In the genomic region with DNA sequence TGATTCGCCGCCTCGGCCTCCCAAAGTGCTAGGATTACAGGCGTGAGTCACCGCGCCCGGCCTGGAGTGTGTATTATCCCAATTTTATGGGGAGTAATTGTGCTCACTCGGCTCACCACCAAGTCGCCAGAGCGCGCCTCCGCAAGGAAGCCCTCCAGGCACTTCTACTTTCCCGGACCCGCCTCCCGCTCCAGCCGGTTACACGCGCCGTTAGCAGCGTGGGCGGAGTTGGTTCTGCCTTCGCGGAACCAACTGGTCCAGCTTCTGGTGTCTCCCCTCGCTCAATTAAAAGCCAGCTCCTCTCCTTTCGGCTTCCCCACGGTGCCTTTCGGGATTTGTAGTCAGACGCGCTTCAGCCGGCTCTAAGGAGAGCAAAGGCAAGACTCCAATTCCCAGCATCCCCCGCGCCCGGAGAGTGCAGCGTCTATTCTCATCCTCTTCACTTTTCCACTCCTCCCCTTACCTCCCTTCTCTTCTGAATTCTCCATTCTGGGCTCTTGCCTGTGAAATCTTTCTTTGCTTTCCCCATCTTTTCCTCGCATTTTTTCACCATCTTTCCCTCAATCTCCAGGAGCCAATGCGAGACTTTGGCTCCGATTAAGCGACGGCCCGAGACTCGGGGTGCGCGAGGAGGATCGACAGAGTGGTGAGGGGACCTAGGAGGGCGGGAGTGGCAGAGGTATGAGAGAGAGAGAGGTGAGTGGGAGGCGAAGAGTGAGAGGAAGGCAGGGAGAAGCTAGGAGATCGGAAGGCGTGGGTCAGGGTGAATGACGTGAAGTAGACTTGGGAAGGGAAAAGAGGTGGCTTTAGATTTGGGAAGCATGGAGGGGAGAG, we compare ENCODE assay signal across 8 cellular contexts. TPM values are rescaled to one million over a fixed set of nuclear protein-coding genes. Genes with fewer than 3 reads are reported as not detected.
DNase-seq lines count a peak whose midpoint lies in the region; ATAC-seq and TF ChIP-seq lines count a peak whose summit lies in the region.

Gene GTF2H4, plus strand, starts transcription at position 450 of the 834 bp plus-strand sequence.

- H3K4me3 ChIP-seq in heart right ventricle, result peak within 1 kb of the TSS; percentile 47 to 94 (median 79)

- H3K36me3 Mint-ChIP-seq in T-helper 1 cell treated with Interleukin-12 subunit alpha and Interleukin-12 subunit beta and Interleukin-4 antibody, amounts not matched to agents 30 μg/mL and 1 μg/mL, for 36 hours (ENCODE audit: low read depth), result peaks cover 19% of the 10 kb centered on the region

- no peaks in the 10 kb centered on the region for H3K9me3 ChIP-seq in heart right ventricle

- H3K27ac Mint-ChIP-seq in T-helper 1 cell treated with Interleukin-12 subunit alpha and Interleukin-12 subunit beta and Interleukin-4 antibody, amounts not matched to agents 30 μg/mL and 1 μg/mL, for 36 hours, result peak within 1 kb of the TSS; percentile 77

- peak within 1 kb of the TSS; percentile 99 for H3K4me3 Mint-ChIP-seq in T-helper 1 cell treated with Interleukin-12 subunit alpha and Interleukin-12 subunit beta and Interleukin-4 antibody, amounts not matched to agents 30 μg/mL and 1 μg/mL, for 36 hours

- intact Hi-C loops in heart right ventricle (cut with DNase I), result loop anchor here in 1 of 10 donors (1.0 kb wide), 1 partner anchor 23 kb away; no protein-coding TSS in a partner anchor
- intact Hi-C loops in posterior vena cava (cut with DNase I), result no loop called here

- peak within 1 kb of the TSS in 8 of 10 donors; percentile 22 to 77 (median 63) for H3K27ac ChIP-seq in heart right ventricle

- no peaks in the 10 kb centered on the region for H3K27me3 ChIP-seq in heart right ventricle

- no peaks in the 10 kb centered on the region for H3K27me3 Mint-ChIP-seq in T-helper 1 cell treated with Interleukin-12 subunit alpha and Interleukin-12 subunit beta and Interleukin-4 antibody, amounts not matched to agents 30 μg/mL and 1 μg/mL, for 36 hours (ENCODE audit: low read depth)

- 1 to 2% methylated on average over 48 to 49 of the region's 49 CpGs for WGBS in heart right ventricle, 2 donors

- TF ChIP-seq CTCF in GM13976 (IDR thresholded peaks at IDR 0.05; ENCODE audit: borderline replicate concordance, control extremely low read depth, extremely low read depth, insufficient read depth, missing control alignments), result no peak
- TF ChIP-seq CTCF in heart right ventricle (IDR thresholded peaks at IDR 0.05), result no peak

- ATAC-seq in HG02884 (IDR thresholded peaks at IDR 0.05; ENCODE audit: unreplicated experiment) (peak; percentile 83), heart right ventricle (peak; percentile 98 to 100 (median 99))

- H3K9me3 Mint-ChIP-seq in T-helper 1 cell treated with Interleukin-12 subunit alpha and Interleukin-12 subunit beta and Interleukin-4 antibody, amounts not matched to agents 30 μg/mL and 1 μg/mL, for 36 hours, result no peaks in the 10 kb centered on the region

- H3K4me1 Mint-ChIP-seq in T-helper 1 cell treated with Interleukin-12 subunit alpha and Interleukin-12 subunit beta and Interleukin-4 antibody, amounts not matched to agents 30 μg/mL and 1 μg/mL, for 36 hours (ENCODE audit: low read depth), result peaks cover 21% of the 10 kb centered on the region

- H3K4me1 ChIP-seq in heart right ventricle, result peaks cover 0 to 21% (median 11%) of the 10 kb centered on the region in 9 donors

- peaks cover 0 to 38% (median 25%) of the 10 kb centered on the region in 9 donors for H3K36me3 ChIP-seq in heart right ventricle

- DNase-seq in GM13976 (ENCODE audit: low spot score) (peak; percentile 94), NCI-H1694 (lab: John Stamatoyannopoulos, UW) (peak; percentile 98), amniotic stem cell (lab: John Stamatoyannopoulos, UW) (peak; percentile 98), heart right ventricle (peak; percentile 94 to 98), posterior vena cava (ENCODE audit: low spot score) (peak; percentile 99), ureter (ENCODE audit: low spot score) (peak; percentile 97)

- in situ Hi-C loops in GM13976 (cut with MboI; ENCODE audit: low sequenced_read_pairs, unreplicated experiment), result no loop called here

RNA-seq across cellular contexts. Expression of gene GTF2H4, which starts in this region (rescaled TPM):
- total RNA-seq in heart right ventricle (10 to 100 TPM in 8 of 10 donors, 1 to 10 TPM in 2; 8.3 to 25.1 (median 12.5) TPM), posterior vena cava (10 to 100 TPM; 27.2 to 37.8 TPM), ureter (30.4 TPM)
- 10 to 100 TPM; 15.9 to 27.0 TPM for polyA plus RNA-seq in heart right ventricle

Comparison
In these comparisons a context has a peak if more than half of its experiments do, and no peak if none do; other contexts are left out.
1. Peak in every context shown above with its lines: DNase-seq, ATAC-seq, H3K4me3 ChIP-seq and H3K27ac ChIP-seq.